11 cellular contexts compared by ENCODE assay signal in the genomic region with DNA sequence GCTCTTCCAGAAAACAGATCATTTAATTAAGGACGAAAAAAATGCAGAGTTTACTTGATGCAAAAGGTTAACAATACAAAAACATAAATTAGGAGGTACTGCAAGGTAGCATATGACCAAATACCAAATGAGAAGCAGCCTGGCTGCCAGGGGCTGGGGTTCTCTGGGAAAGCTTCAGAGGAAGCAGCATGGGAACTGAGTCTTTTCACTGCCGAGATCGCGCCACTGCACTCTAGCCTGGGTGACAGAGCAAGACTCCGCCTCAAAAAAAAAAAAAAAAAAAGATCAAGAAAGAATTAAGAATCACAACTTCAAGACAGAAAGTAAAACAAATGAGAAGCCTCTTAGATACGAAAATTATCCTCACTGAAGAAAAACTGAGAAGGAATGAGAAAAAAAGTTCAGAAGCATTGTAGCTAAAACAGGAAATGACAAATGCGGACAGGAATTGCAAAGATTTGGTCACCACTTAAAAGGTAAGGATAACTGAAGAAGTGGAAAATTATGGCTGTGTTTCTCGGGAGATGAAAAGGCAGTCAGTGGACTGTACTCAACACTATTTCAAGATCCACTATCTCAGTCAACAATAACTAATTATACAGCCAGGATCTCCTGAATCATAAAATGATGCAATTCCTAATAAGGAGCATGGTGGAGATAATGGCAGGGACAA. TPM values are rescaled to one million over a fixed set of nuclear protein-coding genes. Genes with fewer than 3 reads are reported as not detected.
A peak's percentile ranks its signal among the peaks of the same experiment; 100 is the strongest.
DNase-seq lines count a peak whose midpoint lies in the region; ATAC-seq and TF ChIP-seq lines count a peak whose summit lies in the region.
"Had no signal": no experiment of that assay in that cellular context is flagged by ENCODE, and none has a peak within 500 bp of the region (broad histone marks: within the 10 kb centered on the region; RNA-seq: fewer than 3 reads in every experiment).

No MANE protein-coding gene starts in this region.

- peaks cover 49% of the 10 kb centered on the region for H3K4me1 Mint-ChIP-seq in WTC11
- peaks cover 15% of the 10 kb centered on the region for H3K4me1 Mint-ChIP-seq in CD14-positive monocyte

- H3K4me1 ChIP-seq in heart left ventricle (peaks cover 0 to 57% (median 30%) of the 10 kb centered on the region in 12 donors), hepatocyte (ENCODE audit: insufficient read depth) (peaks cover 9% of the 10 kb centered on the region), upper lobe of right lung (peaks cover 18% of the 10 kb centered on the region)

- H3K27me3 ChIP-seq in heart left ventricle (peaks cover 0 to 13% (median 0%) of the 10 kb centered on the region in 9 donors), hepatocyte (no peaks in the 10 kb centered on the region), upper lobe of right lung (no peaks in the 10 kb centered on the region)

- WGBS in heart left ventricle, 4 donors = 34 to 48% (median 40%) methylated on average over 8 of the region's 8 CpGs
- WGBS in hepatocyte (ENCODE audit: low lambda C conversion rate, missing lambda C conversion rate) = 75% methylated on average over 8 of the region's 8 CpGs

- H3K4me3 ChIP-seq in heart left ventricle = peak overlapping the region in 7 of 12 donors; percentile 8 to 38 (median 23)
- H3K4me3 ChIP-seq in hepatocyte = no peak overlapping the region
- no peak overlapping the region for H3K4me3 ChIP-seq in upper lobe of right lung
- H3K4me3 ChIP-seq: BLaER1 had no signal

- DNase-seq in heart left ventricle (peak in 1 of 5 donors; percentile 36), cardiac septum (ENCODE audit: low spot score) (no peak), WTC11 (ENCODE audit: low spot score) (no peak), hepatocyte (ENCODE audit: low spot score) (no peak), upper lobe of right lung (no peak), posterior vena cava (ENCODE audit: low spot score) (no peak), DMS79 treated with DMSO at 0.1 percent for 48 hours (lab: John Stamatoyannopoulos, UW) (no peak), CD14-positive monocyte (ENCODE audit: low spot score) (no peak)
- DNase-seq: activated B cell treated with CpG ODN at 0.5 μM for 24 hours; stimulated activated CD8-positive, alpha-beta memory T cell treated with anti-CD3 and anti-CD28 coated beads, Interleukin-4, amount 100 ng/mL, for 48 hours had no signal

- H3K9me3 ChIP-seq in heart left ventricle (no peaks in the 10 kb centered on the region), hepatocyte (ENCODE audit: low read depth) (no peaks in the 10 kb centered on the region), upper lobe of right lung (no peaks in the 10 kb centered on the region)

- no peak for ATAC-seq in heart left ventricle
- ATAC-seq in WTC11 = no peak
- ATAC-seq in upper lobe of right lung = no peak

- H3K9me3 Mint-ChIP-seq in WTC11 (no peaks in the 10 kb centered on the region), CD14-positive monocyte (peaks cover 0 to 6% (median 3%) of the 10 kb centered on the region in 7 donors)

- POLR2A ChIA-PET in WTC11 (lab: Charles Lee) = interaction anchor here (0.7 kb wide), 1 partner anchor 13 kb away, joined by 6 read pairs; no protein-coding TSS in a partner anchor

- H2AFZ ChIP-seq in hepatocyte = no peak overlapping the region

- intact Hi-C loops in heart left ventricle (cut with DNase I) = loop anchor here in 8 of 10 donors (5.0 to 10.0 kb wide), 10 partner anchors 47 to 482 kb away; partner anchors contain the start of gene SH3RF3 (in 1 of the 8)
- intact Hi-C loops in cardiac septum (cut with DNase I) = loop anchor here (5.0 kb wide), 2 partner anchors 62 to 83 kb away; no protein-coding TSS in a partner anchor
- intact Hi-C loops in upper lobe of right lung (cut with DNase I) = no loop called here
- intact Hi-C loops in posterior vena cava (cut with DNase I) = loop anchor here in 1 of 2 donors (10.0 kb wide), 1 partner anchor 65 kb away; no protein-coding TSS in a partner anchor
- intact Hi-C loops in CD14-positive monocyte (cut with micrococcal nuclease) = loop anchor here in 1 of 2 donors (5.0 kb wide), 1 partner anchor 392 kb away; no protein-coding TSS in a partner anchor

- no peaks in the 10 kb centered on the region for H3K36me3 Mint-ChIP-seq in WTC11
- H3K36me3 Mint-ChIP-seq in CD14-positive monocyte = peaks cover 0 to 8% of the 10 kb centered on the region in 2 donors

- H3K36me3 ChIP-seq in heart left ventricle (no peaks in the 10 kb centered on the region), hepatocyte (replicated peaks; ENCODE audit: insufficient read depth, low read depth) (no peaks in the 10 kb centered on the region), upper lobe of right lung (no peaks in the 10 kb centered on the region)
- H3K36me3 ChIP-seq: BLaER1 had no signal

- no peaks in the 10 kb centered on the region; the same call in 1 of the 2 replicates for H3K27me3 Mint-ChIP-seq in WTC11 (ENCODE audit: low read depth)
- peaks cover 54 to 70% (median 56%) of the 10 kb centered on the region in 3 donors for H3K27me3 Mint-ChIP-seq in CD14-positive monocyte (ENCODE audit: low read depth in 3 of 3)

- TF ChIP-seq CTCF in heart left ventricle (IDR thresholded peaks at IDR 0.05) = no peak
- no peak for TF ChIP-seq CTCF in WTC11 (IDR thresholded peaks at IDR 0.05)
- TF ChIP-seq CTCF in hepatocyte (IDR thresholded peaks at IDR 0.05; ENCODE audit: poor library complexity) = no peak
- no peak for TF ChIP-seq CTCF in upper lobe of right lung (IDR thresholded peaks at IDR 0.05)
- no peak for TF ChIP-seq CTCF in CD14-positive monocyte (IDR thresholded peaks at IDR 0.05)

- H4K20me1 ChIP-seq in hepatocyte (ENCODE audit: insufficient read depth, poor library complexity, severe bottlenecking) = peaks cover 20% of the 10 kb centered on the region
- H4K20me1 ChIP-seq: BLaER1 had no signal

- peaks cover 86% of the 10 kb centered on the region for H3K79me2 ChIP-seq in hepatocyte

- peak overlapping the region; percentile 55 for H3K4me2 ChIP-seq in hepatocyte
- H3K4me2 ChIP-seq: BLaER1 had no signal

- no peaks in the 10 kb centered on the region for H3K9me2 ChIP-seq in hepatocyte (replicated peaks; ENCODE audit: insufficient read depth)

- H3K27ac ChIP-seq in heart left ventricle = peak overlapping the region in 5 of 12 donors; percentile 8 to 99 (median 37)
- peak overlapping the region; percentile 64 for H3K27ac ChIP-seq in hepatocyte
- peak overlapping the region; percentile 40 for H3K27ac ChIP-seq in upper lobe of right lung
- H3K27ac ChIP-seq: BLaER1 had no signal

- peak overlapping the region; percentile 10; the same call in 1 of the 2 replicates for H3K4me3 Mint-ChIP-seq in WTC11
- peak overlapping the region in 1 of 2 donors; percentile 78 for H3K4me3 Mint-ChIP-seq in CD14-positive monocyte
- H3K4me3 Mint-ChIP-seq: activated B cell treated with CpG ODN at 0.5 μM for 24 hours had no signal

- CTCF ChIA-PET in WTC11 (lab: Charles Lee) = interaction anchor here (0.7 to 1.1 kb wide), 2 partner anchors 63 to 126 kb away, joined by 3 to 5 read pairs; no protein-coding TSS in a partner anchor

- TF ChIP-seq POLR2A in heart left ventricle (IDR thresholded peaks at IDR 0.05) = no peak

- H3K27ac Mint-ChIP-seq in WTC11 (peak overlapping the region; percentile 30), CD14-positive monocyte (no peak overlapping the region)
- H3K27ac Mint-ChIP-seq: activated B cell treated with CpG ODN at 0.5 μM for 24 hours had no signal

TF ChIP-seq in WTC11, 78 proteins besides CTCF, POLR2A, EP300 and RAD21:
- TF ChIP-seq ZNF263 (CRISPR knock-in tag; IDR thresholded peaks at IDR 0.05; ENCODE audit: low read depth) = no peak
- no peak for TF ChIP-seq ZNF423 (CRISPR knock-in tag; IDR thresholded peaks at IDR 0.05)
- no peak for TF ChIP-seq GRHL2 (CRISPR knock-in tag; IDR thresholded peaks at IDR 0.05; ENCODE audit: insufficient replicate concordance, severe bottlenecking)
- TF ChIP-seq FOXP1 (CRISPR knock-in tag; IDR thresholded peaks at IDR 0.05; ENCODE audit: borderline replicate concordance) = no peak
- no peak for TF ChIP-seq USF2 (CRISPR knock-in tag; IDR thresholded peaks at IDR 0.05)
- no peak for TF ChIP-seq USF1 (CRISPR knock-in tag; IDR thresholded peaks at IDR 0.05)
- no peak for TF ChIP-seq ESRRA (CRISPR knock-in tag; IDR thresholded peaks at IDR 0.05; ENCODE audit: borderline replicate concordance)
- TF ChIP-seq SOX15 (CRISPR knock-in tag; IDR thresholded peaks at IDR 0.05) = no peak
- TF ChIP-seq IRF2 (CRISPR knock-in tag; IDR thresholded peaks at IDR 0.05; ENCODE audit: borderline replicate concordance, low read depth) = no peak

RNA-seq across cellular contexts. Expression of gene SEPTIN10, which starts 4.3 kb away (rescaled TPM):
- total RNA-seq in heart left ventricle (10 to 100 TPM; 35.4 to 84.6 (median 50.0) TPM), cardiac septum (57.4 TPM), WTC11 (2021) (86.8 to 92.1 TPM (median 90.1 TPM) in 3 replicates), hepatocyte (49.3 and 58.7 TPM in 2 replicates), upper lobe of right lung (83.7 TPM), posterior vena cava (100 to 1,000 TPM in 1 of 2 donors, 10 to 100 TPM in 1; 88.3 to 115 TPM)
- polyA plus RNA-seq in heart left ventricle (10 to 100 TPM; 13.5 to 38.8 TPM), hepatocyte (35.7 and 38.7 TPM in 2 replicates), CD14-positive monocyte (1 to 10 TPM; 4.2 to 6.8 TPM)

RNA-seq across cellular contexts. Expression of gene SOWAHC, which starts 4.7 kb away (rescaled TPM):
- total RNA-seq in heart left ventricle (1 to 10 TPM; 1.3 to 4.2 (median 2.3) TPM), cardiac septum (2.4 TPM), WTC11 (2021) (14.2 to 18.6 TPM (median 14.5 TPM) in 3 replicates), hepatocyte (26.2 and 26.5 TPM in 2 replicates), upper lobe of right lung (19.9 TPM), posterior vena cava (10 to 100 TPM in 1 of 2 donors, 1 to 10 TPM in 1; 8.8 to 12.2 TPM)
- polyA plus RNA-seq in heart left ventricle (1 to 10 TPM in 1 of 2 donors, under 1 TPM in 1; 0.91 to 1.8 TPM), hepatocyte (14.0 and 18.8 TPM in 2 replicates), CD14-positive monocyte (1 to 10 TPM; 1.1 to 3.4 TPM)
- total RNA-seq: activated B cell treated with CpG ODN at 0.5 μM for 24 hours had no signal

Comparison
In these comparisons a context has a peak if more than half of its experiments do, and no peak if none do; other contexts are left out.
1. H3K4me3 ChIP-seq: peak in heart left ventricle (7 of 12); none in hepatocyte (single experiment) and upper lobe of right lung (single experiment).